Comparison of ENCODE assay signal across 26 cellular contexts in the genomic region with DNA sequence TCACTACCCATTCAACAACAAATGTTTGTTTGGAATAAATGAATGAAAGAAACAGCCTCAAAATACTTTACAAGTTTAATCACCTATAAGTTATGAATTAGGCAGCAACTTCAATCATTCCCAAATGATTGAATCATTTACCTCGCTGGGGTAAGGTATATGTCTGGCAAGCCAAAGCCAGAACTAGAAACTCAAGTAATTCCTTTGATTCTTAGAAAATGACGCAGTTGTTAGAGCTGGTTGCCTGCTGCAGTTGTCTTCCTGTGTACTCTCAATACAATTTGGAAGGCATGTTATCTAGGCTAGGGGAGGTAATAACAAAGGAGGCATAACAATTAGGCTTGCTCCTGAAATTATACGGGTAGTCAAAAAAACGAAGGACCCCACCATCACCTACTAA.
"Had no signal": no experiment of that assay in that cellular context is flagged by ENCODE, and none has a peak within 500 bp of the region (broad histone marks: within the 10 kb centered on the region; RNA-seq: fewer than 3 reads in every experiment).

No MANE protein-coding gene starts in this region.

- H3K4me1 ChIP-seq: right atrium auricular region, stomach, testis, thyroid gland, uterus had no signal

- H3K4me3 ChIP-seq: hepatocyte, left lung, lung, mucosa of descending colon, ovary, right atrium auricular region, right lobe of liver, smooth muscle cell, stomach, testis, thyroid gland, uterus had no signal

- DNase-seq: kidney glomerular epithelial cell; left colon; left lung; midbrain; mucosa of descending colon; naive thymus-derived CD4-positive, alpha-beta T cell; ovary; right lobe of liver; stimulated activated CD4-positive, alpha-beta T cell treated with anti-CD3 and anti-CD28 coated beads, Interleukin-1b, Interleukin-23, amount 100 ng/mL, for 48 hours; stimulated activated CD4-positive, alpha-beta T cell treated with anti-CD3 and anti-CD28 coated beads, Interleukin-2, amount 100 ng/mL, for 48 hours; stimulated activated CD4-positive, alpha-beta T cell treated with anti-CD3 and anti-CD28 coated beads, Interleukin-4, amount 100 ng/mL, for 4 hours; stimulated activated CD8-positive, alpha-beta memory T cell treated with anti-CD3 and anti-CD28 coated beads, Interleukin-4, amount 100 ng/mL, for 48 hours; stimulated activated naive B cell treated with anti-CD40 and anti-IgM and Interleukin-4, amounts not matched to agents 10 μg/mL and 1 μg/mL and 100 μg/mL, for 72 hours; stimulated activated naive CD8-positive, alpha-beta T cell treated with anti-CD3 and anti-CD28 coated beads, Interleukin-15, Interleukin-2, amounts not matched to agents 100 U/mL and 50 U/mL, for 24 hours; stomach; testis; thyroid gland; uterus had no signal

- H3K4me3 Mint-ChIP-seq: memory B cell; naive thymus-derived CD4-positive, alpha-beta T cell; natural killer cell treated with Interleukin-12 subunit alpha and Interleukin-12 subunit beta and Interleukin-15 and Interleukin-18, amount 100 ng/mL, for 72 hours; stimulated activated naive B cell treated with anti-CD40 and anti-IgM and Interleukin-4, amounts not matched to agents 10 μg/mL and 1 μg/mL and 100 μg/mL, for 72 hours; type B pancreatic cell had no signal

- H3K27ac Mint-ChIP-seq: memory B cell; naive thymus-derived CD4-positive, alpha-beta T cell; natural killer cell treated with Interleukin-12 subunit alpha and Interleukin-12 subunit beta and Interleukin-15 and Interleukin-18, amount 100 ng/mL, for 72 hours; progenitor cell of endocrine pancreas; type B pancreatic cell had no signal

- H3K27ac ChIP-seq: hepatocyte, left lung, ovary, right atrium auricular region, right lobe of liver, stomach, testis, thyroid gland, uterus had no signal

- H2AFZ ChIP-seq: hepatocyte had no signal

- H3K79me2 ChIP-seq: hepatocyte had no signal

- H3K27me3 ChIP-seq: hepatocyte, left lung, ovary, right atrium auricular region, right lobe of liver, stomach, testis, thyroid gland, uterus had no signal

- H3K36me3 ChIP-seq: ovary, right atrium auricular region, right lobe of liver, thyroid gland, uterus had no signal

- H3K9me3 ChIP-seq: left lung, mucosa of descending colon, ovary, right atrium auricular region, right lobe of liver, stomach, testis, thyroid gland, uterus had no signal

- H3K27me3 Mint-ChIP-seq: memory B cell; naive thymus-derived CD4-positive, alpha-beta T cell; natural killer cell treated with Interleukin-12 subunit alpha and Interleukin-12 subunit beta and Interleukin-15 and Interleukin-18, amount 100 ng/mL, for 72 hours; progenitor cell of endocrine pancreas; stimulated activated naive B cell treated with anti-CD40 and anti-IgM and Interleukin-4, amounts not matched to agents 10 μg/mL and 1 μg/mL and 100 μg/mL, for 72 hours; type B pancreatic cell had no signal

- ATAC-seq: left colon; left lung; mucosa of descending colon; naive thymus-derived CD4-positive, alpha-beta T cell; natural killer cell treated with Interleukin-12 subunit alpha and Interleukin-12 subunit beta and Interleukin-15 and Interleukin-18, amount 100 ng/mL, for 72 hours; right lobe of liver; stimulated activated naive B cell treated with anti-CD40 and anti-IgM and Interleukin-4, amounts not matched to agents 10 μg/mL and 1 μg/mL and 100 μg/mL, for 72 hours; stimulated activated naive CD8-positive, alpha-beta T cell treated with anti-CD3 and anti-CD28 coated beads, Interleukin-15, Interleukin-2, amounts not matched to agents 100 U/mL and 50 U/mL, for 24 hours had no signal

- H3K9me3 Mint-ChIP-seq: memory B cell; natural killer cell treated with Interleukin-12 subunit alpha and Interleukin-12 subunit beta and Interleukin-15 and Interleukin-18, amount 100 ng/mL, for 72 hours; type B pancreatic cell had no signal

- H3K4me2 ChIP-seq: hepatocyte, smooth muscle cell had no signal
